ENCODE assay signal across 24 cellular contexts in genomic region chr7:145700488-145700887, GRCh38.
"Had no signal": no experiment of that assay in that cellular context is flagged by ENCODE, and none has a peak within 500 bp of the region (broad histone marks: within the 10 kb centered on the region; RNA-seq: fewer than 3 reads in every experiment).

No MANE protein-coding gene starts in this region.

- H3K4me1 ChIP-seq: colonic mucosa, esophagus muscularis mucosa, esophagus squamous epithelium, foreskin keratinocyte, gastrocnemius medialis, gastroesophageal sphincter, heart left ventricle, heart right ventricle had no signal

- DNase-seq: colonic mucosa; cortex of kidney; dermis blood vessel endothelial cell; dorsolateral prefrontal cortex; effector CD4-positive, alpha-beta T cell; effector CD8-positive, alpha-beta T cell; effector memory CD8-positive, alpha-beta T cell; endodermal cell; erythroblast; esophagus squamous epithelium; foreskin fibroblast; foreskin keratinocyte; foreskin melanocyte; gastrocnemius medialis; glutamatergic neuron; head of caudate nucleus; heart left ventricle; heart right ventricle had no signal

- H3K27me3 ChIP-seq: colonic mucosa, dorsolateral prefrontal cortex, esophagus muscularis mucosa, esophagus squamous epithelium, foreskin keratinocyte, gastrocnemius medialis, gastroesophageal sphincter, heart left ventricle, heart right ventricle had no signal

- H3K9me3 ChIP-seq: colonic mucosa, esophagus muscularis mucosa, gastrocnemius medialis, gastroesophageal sphincter, heart left ventricle, heart right ventricle had no signal

- H3K36me3 ChIP-seq: colonic mucosa, esophagus muscularis mucosa, esophagus squamous epithelium, gastrocnemius medialis, gastroesophageal sphincter, heart left ventricle, heart right ventricle had no signal

- H3K4me3 ChIP-seq: colonic mucosa, coronary artery, dorsolateral prefrontal cortex, esophagus muscularis mucosa, esophagus squamous epithelium, gastrocnemius medialis, gastroesophageal sphincter, heart left ventricle, heart right ventricle had no signal

- ATAC-seq: effector memory CD8-positive, alpha-beta T cell; esophagus mucosa; foreskin keratinocyte; gastrocnemius medialis; gastroesophageal sphincter; heart left ventricle; heart right ventricle had no signal

- H3K27ac ChIP-seq: colonic mucosa, coronary artery, dorsolateral prefrontal cortex, epithelial cell of prostate, esophagus muscularis mucosa, esophagus squamous epithelium, foreskin keratinocyte, gastrocnemius medialis, gastroesophageal sphincter, heart left ventricle, heart right ventricle had no signal

- FAIRE-seq: endothelial cell of umbilical vein had no signal
